16 cellular contexts compared by ENCODE assay signal in the genomic region with DNA sequence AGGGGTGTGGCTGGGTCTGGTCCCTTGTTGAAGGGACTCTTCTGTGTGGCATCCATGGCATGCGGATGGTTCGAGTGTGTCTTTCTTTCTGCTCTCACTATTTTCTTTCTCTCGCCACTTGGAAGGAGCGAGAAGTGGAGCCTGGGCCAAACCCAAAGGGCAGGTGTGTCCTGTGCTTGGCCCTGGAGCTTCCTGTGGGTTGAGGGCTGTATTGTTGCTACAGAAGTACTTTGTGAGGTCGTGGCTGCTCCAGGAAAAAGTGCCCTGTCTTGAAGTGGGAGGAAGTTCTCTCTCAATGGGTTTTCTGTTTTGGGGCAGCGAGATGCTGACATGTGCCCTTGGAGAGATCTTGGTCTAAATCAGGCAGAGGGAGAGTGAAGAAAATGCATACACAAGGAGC.
"Had no signal": no experiment of that assay in that cellular context is flagged by ENCODE, and none has a peak within 500 bp of the region (broad histone marks: within the 10 kb centered on the region; RNA-seq: fewer than 3 reads in every experiment).

No MANE protein-coding gene starts in this region.

- H3K27me3 ChIP-seq: foreskin keratinocyte, neutrophil, right atrium auricular region, sigmoid colon had no signal

- H3K27ac ChIP-seq: foreskin keratinocyte, neutrophil, right atrium auricular region, sigmoid colon had no signal

- DNase-seq: erythroblast; foreskin keratinocyte; head of caudate nucleus; hippocampal formation; left colon; left ventricle myocardium superior; mesendoderm; naive thymus-derived CD4-positive, alpha-beta T cell; nephron progenitor cell; sigmoid colon; small intestine; stimulated activated CD4-positive, alpha-beta T cell treated with anti-CD3 and anti-CD28 coated beads, Interleukin-12 subunit alpha, Interleukin-12 subunit beta, amount 100 ng/mL, for 4 hours; stimulated activated naive CD4-positive, alpha-beta T cell had no signal

- H3K9me3 ChIP-seq: neutrophil, right atrium auricular region, sigmoid colon had no signal

- H3K4me3 Mint-ChIP-seq: naive thymus-derived CD4-positive, alpha-beta T cell; nephron progenitor cell had no signal

- ATAC-seq: foreskin keratinocyte; left colon; left ventricle myocardium superior; naive thymus-derived CD4-positive, alpha-beta T cell had no signal

- H3K4me1 Mint-ChIP-seq: naive thymus-derived CD4-positive, alpha-beta T cell had no signal

- H3K36me3 Mint-ChIP-seq: naive thymus-derived CD4-positive, alpha-beta T cell had no signal

- H3K27ac Mint-ChIP-seq: naive thymus-derived CD4-positive, alpha-beta T cell; nephron progenitor cell had no signal

- H3K4me3 ChIP-seq: lung, right atrium auricular region, sigmoid colon had no signal

- FAIRE-seq: small intestine had no signal

- H3K9me3 Mint-ChIP-seq: nephron progenitor cell had no signal

- H3K36me3 ChIP-seq: neutrophil, right atrium auricular region had no signal
